ENCODE assay signal across 21 cellular contexts in the genomic region with DNA sequence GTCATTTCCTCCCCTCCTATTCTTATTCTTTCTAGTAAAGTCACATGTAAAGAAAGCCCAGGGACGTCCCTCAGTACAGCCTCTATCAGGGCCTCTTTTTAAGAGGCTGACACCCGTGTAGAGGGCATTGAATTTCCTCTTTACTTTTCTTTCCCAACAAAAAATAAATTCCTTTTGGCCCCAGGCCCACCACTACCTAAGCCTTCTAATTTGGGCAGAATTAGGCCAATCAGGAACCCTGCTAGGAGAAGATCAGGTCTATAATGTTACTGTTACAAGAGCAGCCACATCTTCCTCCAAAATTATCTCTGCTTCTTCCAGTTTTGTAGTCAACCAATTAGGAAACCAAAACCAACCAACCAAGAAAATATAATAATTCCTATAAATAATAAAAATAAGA.
"Had no signal": no experiment of that assay in that cellular context is flagged by ENCODE, and none has a peak within 500 bp of the region (broad histone marks: within the 10 kb centered on the region; RNA-seq: fewer than 3 reads in every experiment).

No MANE protein-coding gene starts in this region.

- DNase-seq: Karpas-422, KG1, MG63, NCI-H1092, NCI-H1105 treated with DMSO at 0.1 percent for 48 hours, NCI-H1417 treated with DMSO at 0.1 percent for 48 hours, NCI-H146, NCI-H1694 treated with DMSO at 0.1 percent for 48 hours, NCI-H1930, NCI-H2081, NCI-H2107, NCI-H226, NCI-H446, NCI-H510A, NCI-H524 treated with DMSO at 0.1 percent for 48 hours, NCI-H69, NCI-H774, Right ventricle myocardium superior, RPMI8226, SK-N-SH, SW 1271 had no signal

- H3K9ac ChIP-seq: SK-N-SH had no signal

- H3K4me3 ChIP-seq: MG63 had no signal

- H3K4me2 ChIP-seq: SK-N-SH had no signal

- H3K27me3 ChIP-seq: MG63 had no signal

- H3K9me2 ChIP-seq: SK-N-SH had no signal

- H3K9me3 ChIP-seq: MG63, SK-N-SH had no signal

- H3K36me3 ChIP-seq: MG63 had no signal
